ENCODE assay signal across 8 cellular contexts in the genomic region with DNA sequence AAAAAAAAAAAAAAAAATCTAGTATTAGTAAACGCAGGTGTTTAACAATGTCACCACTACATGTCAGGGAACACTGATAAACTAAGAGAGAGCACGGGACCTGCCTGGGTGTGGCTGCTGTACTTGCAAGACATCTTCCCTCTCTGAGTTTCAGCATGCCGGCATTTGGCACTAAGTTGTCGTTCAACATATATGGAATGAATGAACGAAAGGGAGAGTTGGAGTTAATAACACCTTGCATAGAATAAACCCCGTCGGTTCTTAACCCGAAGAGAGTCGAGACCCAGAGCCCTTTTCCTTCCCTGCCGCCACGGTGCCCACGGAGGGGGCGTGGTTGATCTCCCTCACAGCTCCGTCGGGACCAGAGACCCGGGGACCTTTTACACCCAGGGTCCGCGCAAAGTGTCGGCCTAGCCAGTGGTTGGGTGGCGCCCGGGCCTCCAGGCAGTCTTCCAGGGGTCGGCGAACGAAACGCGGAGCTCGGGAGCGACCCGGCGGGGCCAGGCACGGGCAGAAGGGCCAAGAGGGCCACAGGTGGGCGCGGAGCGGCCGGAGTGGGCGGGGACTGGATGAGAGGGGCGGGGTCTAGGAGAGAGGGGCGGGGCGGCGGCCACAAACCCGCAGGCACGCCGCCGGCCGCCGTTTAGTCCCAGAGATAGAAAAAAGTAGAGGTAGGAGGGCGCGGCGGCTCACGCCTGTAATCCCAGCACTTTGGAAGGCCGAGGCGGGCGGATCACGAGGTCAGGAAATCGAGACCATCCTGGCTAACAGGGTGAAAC. TPM values are rescaled to one million over a fixed set of nuclear protein-coding genes. Genes with fewer than 3 reads are reported as not detected.
DNase-seq lines count a peak whose midpoint lies in the region; ATAC-seq, FAIRE-seq and TF ChIP-seq lines count a peak whose summit lies in the region.

No MANE protein-coding gene starts in this region.

- DNase-seq in CD8-positive, alpha-beta memory T cell, result peak; percentile 53 to 73 (median 64)
- DNase-seq in KG1 (lab: John Stamatoyannopoulos, UW) (peak; percentile 46), T-helper 22 cell (ENCODE audit: low read depth) (peak; percentile 36), astrocyte (ENCODE audit: low read depth) (no peak), hippocampal formation (lab: John Stamatoyannopoulos, UW) (peak; percentile 28 to 35), sciatic nerve (ENCODE audit: low spot score) (peak; percentile 80), RCC 7860 (ENCODE audit: low spot score) (no peak)

- no peaks in the 10 kb centered on the region for H3K9me3 ChIP-seq in CD8-positive, alpha-beta memory T cell (ENCODE audit: low read length)
- H3K9me3 ChIP-seq in astrocyte (ENCODE audit: insufficient read depth, low read depth, low read length), result no peaks in the 10 kb centered on the region

- CTCF ChIA-PET in CD8-positive, alpha-beta memory T cell (lab: Charles Lee), result interaction anchor here (0.7 to 2.3 kb wide), 17 partner anchors 9 to 257 kb away, joined by 3 to 12 read pairs (median 5); partner anchors contain the start of genes ATP6V0E1, BNIP1 and DUSP1

- peaks cover 18% of the 10 kb centered on the region for H3K4me1 ChIP-seq in CD8-positive, alpha-beta memory T cell (ENCODE audit: insufficient read depth, low read length)
- peaks cover 35% of the 10 kb centered on the region for H3K4me1 ChIP-seq in astrocyte (ENCODE audit: insufficient read depth, low read length)

- H3K27ac ChIP-seq in CD8-positive, alpha-beta memory T cell (ENCODE audit: low read depth, low read length), result peak overlapping the region; percentile 77
- peak overlapping the region; percentile 97 for H3K27ac ChIP-seq in astrocyte (ENCODE audit: low read depth, low read length)

- H3K4me1 Mint-ChIP-seq in CD8-positive, alpha-beta memory T cell, result peaks cover 33 to 43% (median 43%) of the 10 kb centered on the region in 3 donors
- peaks cover 28% of the 10 kb centered on the region for H3K4me1 Mint-ChIP-seq in astrocyte (ENCODE audit: low read depth, unreplicated experiment)

- peak overlapping the region; percentile 100 for H3K4me2 ChIP-seq in astrocyte (ENCODE audit: low read length)

- no peaks in the 10 kb centered on the region for H3K36me3 ChIP-seq in CD8-positive, alpha-beta memory T cell (ENCODE audit: insufficient read depth, low read length)
- peaks cover 2% of the 10 kb centered on the region for H3K36me3 ChIP-seq in astrocyte (ENCODE audit: insufficient read depth, low read length)

- no peaks in the 10 kb centered on the region for H3K27me3 ChIP-seq in CD8-positive, alpha-beta memory T cell (ENCODE audit: insufficient read depth, low read length, poor library complexity, severe bottlenecking)
- H3K27me3 ChIP-seq in astrocyte (ENCODE audit: insufficient read depth, low read length), result no peaks in the 10 kb centered on the region

- POLR2A ChIA-PET in CD8-positive, alpha-beta memory T cell (lab: Charles Lee), result interaction anchor here (0.7 to 1.8 kb wide), 5 partner anchors 25 to 1098 kb away, joined by 3 to 17 read pairs (median 4); partner anchors contain the start of genes ATP6V0E1 and DUSP1

- H3K9ac ChIP-seq in astrocyte (ENCODE audit: low read length), result peak overlapping the region; percentile 99

- intact Hi-C loops in sciatic nerve (cut with DNase I), result no loop called here

- peaks cover 0 to 22% (median 6%) of the 10 kb centered on the region in 3 donors for H3K36me3 Mint-ChIP-seq in CD8-positive, alpha-beta memory T cell
- no peaks in the 10 kb centered on the region for H3K36me3 Mint-ChIP-seq in astrocyte (ENCODE audit: low read depth, unreplicated experiment)

- FAIRE-seq in astrocyte (lab: Jason Lieb, UNC) (no peak), RCC 7860 (lab: Jason Lieb, UNC) (no peak)

- H3K27me3 Mint-ChIP-seq in CD8-positive, alpha-beta memory T cell, result peaks cover 0 to 2% of the 10 kb centered on the region in 2 donors
- H3K27me3 Mint-ChIP-seq in astrocyte (ENCODE audit: low read depth, unreplicated experiment), result no peaks in the 10 kb centered on the region

- peaks cover 28% of the 10 kb centered on the region for H3K79me2 ChIP-seq in astrocyte (ENCODE audit: insufficient read depth, low read length)

- no peaks in the 10 kb centered on the region for H4K20me1 ChIP-seq in astrocyte (ENCODE audit: insufficient read depth, low read length)

- H3K27ac Mint-ChIP-seq in CD8-positive, alpha-beta memory T cell, result peak overlapping the region; percentile 96 to 99 (median 98)
- peak overlapping the region; percentile 87 for H3K27ac Mint-ChIP-seq in astrocyte (ENCODE audit: unreplicated experiment)

- TF ChIP-seq CTCF in astrocyte (IDR thresholded peaks at IDR 0.05; ENCODE audit: insufficient read depth, low read depth, low read length), result no peak

- H3K4me3 Mint-ChIP-seq in CD8-positive, alpha-beta memory T cell, result peak overlapping the region; percentile 95 to 99 (median 96)
- H3K4me3 Mint-ChIP-seq in astrocyte (ENCODE audit: unreplicated experiment), result peak overlapping the region; percentile 94

- H3K9me3 Mint-ChIP-seq in CD8-positive, alpha-beta memory T cell, result no peaks in the 10 kb centered on the region
- H3K9me3 Mint-ChIP-seq in astrocyte (ENCODE audit: unreplicated experiment), result no peaks in the 10 kb centered on the region

- peak overlapping the region; percentile 98 for H3K4me3 ChIP-seq in CD8-positive, alpha-beta memory T cell (ENCODE audit: low read length)
- H3K4me3 ChIP-seq in astrocyte (ENCODE audit: insufficient read depth, low read depth, low read length), result peak overlapping the region; percentile 99

- ATAC-seq in GM21526 (IDR thresholded peaks at IDR 0.05; ENCODE audit: low FRiP score, unreplicated experiment) (peak; percentile 52), sciatic nerve (peak; percentile 87)

- peak overlapping the region; percentile 55 for H2AFZ ChIP-seq in astrocyte (ENCODE audit: low read depth, low read length)

RNA-seq across cellular contexts. Expression of gene RPL26L1, which starts 0.8 kb away (rescaled TPM):
- 10 to 100 TPM; 91.9 to 92.3 TPM for total RNA-seq in CD8-positive, alpha-beta memory T cell
- 35.6 TPM for polyA plus RNA-seq in CD8-positive, alpha-beta memory T cell
- total RNA-seq in astrocyte, result 50.6 and 54.3 TPM in 2 replicates
- total RNA-seq in sciatic nerve, result 24.7 TPM

RNA-seq across cellular contexts. Expression of gene ATP6V0E1, which starts 25.1 kb away (rescaled TPM):
- 100 to 1,000 TPM; 171 to 179 TPM for total RNA-seq in CD8-positive, alpha-beta memory T cell
- 468 TPM for polyA plus RNA-seq in CD8-positive, alpha-beta memory T cell
- 309 and 327 TPM in 2 replicates for total RNA-seq in astrocyte
- total RNA-seq in sciatic nerve, result 141 TPM

Comparison
In these comparisons a context has a peak if more than half of its experiments do, and no peak if none do; other contexts are left out.
1. DNase-seq: peak in CD8-positive, alpha-beta memory T cell (5 of 5), KG1 (single experiment), T-helper 22 cell (single experiment), hippocampal formation (2 of 2) and sciatic nerve (single experiment); none in astrocyte (single experiment) and RCC 7860 (single experiment).